2 cellular contexts compared by ENCODE assay signal in the genomic region with DNA sequence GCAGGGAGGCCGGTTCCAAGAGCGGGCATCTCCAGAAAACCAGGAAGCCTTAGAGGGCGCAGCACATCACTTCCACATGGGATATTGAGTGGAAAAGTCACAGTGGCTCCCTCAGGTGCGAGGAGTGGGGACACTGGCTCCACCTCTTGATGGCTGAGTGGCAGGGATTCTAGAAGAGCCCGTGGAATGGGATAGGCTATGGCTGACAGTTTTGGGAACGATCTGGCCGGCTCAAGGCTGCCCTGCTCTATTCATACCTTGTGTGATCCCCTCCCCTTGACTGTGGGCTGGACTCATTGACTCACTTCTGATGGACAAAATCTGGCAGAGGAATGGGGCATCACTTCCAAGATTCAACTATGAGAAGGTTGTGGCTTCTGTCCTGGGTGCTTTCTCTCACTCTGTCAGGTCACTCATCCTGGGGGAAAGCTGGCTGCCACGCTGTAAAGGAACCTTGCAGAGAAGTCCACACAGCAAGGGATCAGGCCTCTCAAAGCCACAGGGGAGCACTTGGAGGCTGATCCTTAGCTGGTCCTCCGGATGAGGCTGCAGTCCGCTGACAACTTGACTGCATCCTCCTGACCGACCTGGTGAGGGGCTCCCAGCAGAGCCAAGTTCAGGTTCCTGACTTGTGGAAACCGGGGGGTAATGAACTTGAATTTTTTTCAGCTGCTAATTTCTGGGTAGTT.
TF ChIP-seq lines count a peak whose summit lies in the region.

No MANE protein-coding gene starts in this region.

TF ChIP-seq in IMR-90, 13 proteins besides CTCF, POLR2A, EP300 and RAD21:
- TF ChIP-seq CEBPB (IDR thresholded peaks at IDR 0.05; ENCODE audit: low read depth, low read length) (no peak), RFX5 (IDR thresholded peaks at IDR 0.05; ENCODE audit: low read depth, low read length) (no peak), CHD1 (IDR thresholded peaks at IDR 0.05; ENCODE audit: low read depth, low read length) (no peak), MXI1 (IDR thresholded peaks at IDR 0.05; ENCODE audit: borderline replicate concordance, low read depth, low read length) (no peak), MAFK (IDR thresholded peaks at IDR 0.05; ENCODE audit: low read depth, low read length) (no peak), FOS (IDR thresholded peaks at IDR 0.05; ENCODE audit: low read depth, low read length) (no peak), BHLHE40 (IDR thresholded peaks at IDR 0.05; ENCODE audit: low read depth, low read length) (no peak), SMC3 (IDR thresholded peaks at IDR 0.05; ENCODE audit: low read depth, low read length) (no peak), RCOR1 (IDR thresholded peaks at IDR 0.05; ENCODE audit: insufficient replicate concordance, low read length) (no peak), NFE2L2 (IDR thresholded peaks at IDR 0.05; ENCODE audit: low read depth, low read length) (no peak), MAZ (IDR thresholded peaks at IDR 0.05; ENCODE audit: borderline replicate concordance, low read depth, low read length) (no peak)
- TF ChIP-seq, protein P1, sequence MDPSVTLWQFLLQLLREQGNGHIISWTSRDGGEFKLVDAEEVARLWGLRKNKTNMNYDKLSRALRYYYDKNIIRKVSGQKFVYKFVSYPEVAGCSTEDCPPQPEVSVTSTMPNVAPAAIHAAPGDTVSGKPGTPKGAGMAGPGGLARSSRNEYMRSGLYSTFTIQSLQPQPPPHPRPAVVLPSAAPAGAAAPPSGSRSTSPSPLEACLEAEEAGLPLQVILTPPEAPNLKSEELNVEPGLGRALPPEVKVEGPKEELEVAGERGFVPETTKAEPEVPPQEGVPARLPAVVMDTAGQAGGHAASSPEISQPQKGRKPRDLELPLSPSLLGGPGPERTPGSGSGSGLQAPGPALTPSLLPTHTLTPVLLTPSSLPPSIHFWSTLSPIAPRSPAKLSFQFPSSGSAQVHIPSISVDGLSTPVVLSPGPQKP (IDR thresholded peaks at IDR 0.05; ENCODE audit: borderline replicate concordance, low read depth, low read length), result no peak
- TF ChIP-seq, protein P2, sequence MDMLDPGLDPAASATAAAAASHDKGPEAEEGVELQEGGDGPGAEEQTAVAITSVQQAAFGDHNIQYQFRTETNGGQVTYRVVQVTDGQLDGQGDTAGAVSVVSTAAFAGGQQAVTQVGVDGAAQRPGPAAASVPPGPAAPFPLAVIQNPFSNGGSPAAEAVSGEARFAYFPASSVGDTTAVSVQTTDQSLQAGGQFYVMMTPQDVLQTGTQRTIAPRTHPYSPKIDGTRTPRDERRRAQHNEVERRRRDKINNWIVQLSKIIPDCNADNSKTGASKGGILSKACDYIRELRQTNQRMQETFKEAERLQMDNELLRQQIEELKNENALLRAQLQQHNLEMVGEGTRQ (IDR thresholded peaks at IDR 0.05; ENCODE audit: low read depth, low read length), result no peak

TF ChIP-seq in H1, 55 proteins besides CTCF, POLR2A, EP300 and RAD21:
- no peak for TF ChIP-seq POLR2AphosphoS5 (IDR thresholded peaks at IDR 0.05; ENCODE audit: low read depth, low read length)
- TF ChIP-seq, protein P3, sequence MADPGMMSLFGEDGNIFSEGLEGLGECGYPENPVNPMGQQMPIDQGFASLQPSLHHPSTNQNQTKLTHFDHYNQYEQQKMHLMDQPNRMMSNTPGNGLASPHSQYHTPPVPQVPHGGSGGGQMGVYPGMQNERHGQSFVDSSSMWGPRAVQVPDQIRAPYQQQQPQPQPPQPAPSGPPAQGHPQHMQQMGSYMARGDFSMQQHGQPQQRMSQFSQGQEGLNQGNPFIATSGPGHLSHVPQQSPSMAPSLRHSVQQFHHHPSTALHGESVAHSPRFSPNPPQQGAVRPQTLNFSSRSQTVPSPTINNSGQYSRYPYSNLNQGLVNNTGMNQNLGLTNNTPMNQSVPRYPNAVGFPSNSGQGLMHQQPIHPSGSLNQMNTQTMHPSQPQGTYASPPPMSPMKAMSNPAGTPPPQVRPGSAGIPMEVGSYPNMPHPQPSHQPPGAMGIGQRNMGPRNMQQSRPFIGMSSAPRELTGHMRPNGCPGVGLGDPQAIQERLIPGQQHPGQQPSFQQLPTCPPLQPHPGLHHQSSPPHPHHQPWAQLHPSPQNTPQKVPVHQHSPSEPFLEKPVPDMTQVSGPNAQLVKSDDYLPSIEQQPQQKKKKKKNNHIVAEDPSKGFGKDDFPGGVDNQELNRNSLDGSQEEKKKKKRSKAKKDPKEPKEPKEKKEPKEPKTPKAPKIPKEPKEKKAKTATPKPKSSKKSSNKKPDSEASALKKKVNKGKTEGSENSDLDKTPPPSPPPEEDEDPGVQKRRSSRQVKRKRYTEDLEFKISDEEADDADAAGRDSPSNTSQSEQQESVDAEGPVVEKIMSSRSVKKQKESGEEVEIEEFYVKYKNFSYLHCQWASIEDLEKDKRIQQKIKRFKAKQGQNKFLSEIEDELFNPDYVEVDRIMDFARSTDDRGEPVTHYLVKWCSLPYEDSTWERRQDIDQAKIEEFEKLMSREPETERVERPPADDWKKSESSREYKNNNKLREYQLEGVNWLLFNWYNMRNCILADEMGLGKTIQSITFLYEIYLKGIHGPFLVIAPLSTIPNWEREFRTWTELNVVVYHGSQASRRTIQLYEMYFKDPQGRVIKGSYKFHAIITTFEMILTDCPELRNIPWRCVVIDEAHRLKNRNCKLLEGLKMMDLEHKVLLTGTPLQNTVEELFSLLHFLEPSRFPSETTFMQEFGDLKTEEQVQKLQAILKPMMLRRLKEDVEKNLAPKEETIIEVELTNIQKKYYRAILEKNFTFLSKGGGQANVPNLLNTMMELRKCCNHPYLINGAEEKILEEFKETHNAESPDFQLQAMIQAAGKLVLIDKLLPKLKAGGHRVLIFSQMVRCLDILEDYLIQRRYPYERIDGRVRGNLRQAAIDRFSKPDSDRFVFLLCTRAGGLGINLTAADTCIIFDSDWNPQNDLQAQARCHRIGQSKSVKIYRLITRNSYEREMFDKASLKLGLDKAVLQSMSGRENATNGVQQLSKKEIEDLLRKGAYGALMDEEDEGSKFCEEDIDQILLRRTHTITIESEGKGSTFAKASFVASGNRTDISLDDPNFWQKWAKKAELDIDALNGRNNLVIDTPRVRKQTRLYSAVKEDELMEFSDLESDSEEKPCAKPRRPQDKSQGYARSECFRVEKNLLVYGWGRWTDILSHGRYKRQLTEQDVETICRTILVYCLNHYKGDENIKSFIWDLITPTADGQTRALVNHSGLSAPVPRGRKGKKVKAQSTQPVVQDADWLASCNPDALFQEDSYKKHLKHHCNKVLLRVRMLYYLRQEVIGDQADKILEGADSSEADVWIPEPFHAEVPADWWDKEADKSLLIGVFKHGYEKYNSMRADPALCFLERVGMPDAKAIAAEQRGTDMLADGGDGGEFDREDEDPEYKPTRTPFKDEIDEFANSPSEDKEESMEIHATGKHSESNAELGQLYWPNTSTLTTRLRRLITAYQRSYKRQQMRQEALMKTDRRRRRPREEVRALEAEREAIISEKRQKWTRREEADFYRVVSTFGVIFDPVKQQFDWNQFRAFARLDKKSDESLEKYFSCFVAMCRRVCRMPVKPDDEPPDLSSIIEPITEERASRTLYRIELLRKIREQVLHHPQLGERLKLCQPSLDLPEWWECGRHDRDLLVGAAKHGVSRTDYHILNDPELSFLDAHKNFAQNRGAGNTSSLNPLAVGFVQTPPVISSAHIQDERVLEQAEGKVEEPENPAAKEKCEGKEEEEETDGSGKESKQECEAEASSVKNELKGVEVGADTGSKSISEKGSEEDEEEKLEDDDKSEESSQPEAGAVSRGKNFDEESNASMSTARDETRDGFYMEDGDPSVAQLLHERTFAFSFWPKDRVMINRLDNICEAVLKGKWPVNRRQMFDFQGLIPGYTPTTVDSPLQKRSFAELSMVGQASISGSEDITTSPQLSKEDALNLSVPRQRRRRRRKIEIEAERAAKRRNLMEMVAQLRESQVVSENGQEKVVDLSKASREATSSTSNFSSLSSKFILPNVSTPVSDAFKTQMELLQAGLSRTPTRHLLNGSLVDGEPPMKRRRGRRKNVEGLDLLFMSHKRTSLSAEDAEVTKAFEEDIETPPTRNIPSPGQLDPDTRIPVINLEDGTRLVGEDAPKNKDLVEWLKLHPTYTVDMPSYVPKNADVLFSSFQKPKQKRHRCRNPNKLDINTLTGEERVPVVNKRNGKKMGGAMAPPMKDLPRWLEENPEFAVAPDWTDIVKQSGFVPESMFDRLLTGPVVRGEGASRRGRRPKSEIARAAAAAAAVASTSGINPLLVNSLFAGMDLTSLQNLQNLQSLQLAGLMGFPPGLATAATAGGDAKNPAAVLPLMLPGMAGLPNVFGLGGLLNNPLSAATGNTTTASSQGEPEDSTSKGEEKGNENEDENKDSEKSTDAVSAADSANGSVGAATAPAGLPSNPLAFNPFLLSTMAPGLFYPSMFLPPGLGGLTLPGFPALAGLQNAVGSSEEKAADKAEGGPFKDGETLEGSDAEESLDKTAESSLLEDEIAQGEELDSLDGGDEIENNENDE (IDR thresholded peaks at IDR 0.05; ENCODE audit: insufficient replicate concordance, low read length), result no peak
- TF ChIP-seq RBBP5 (IDR thresholded peaks at IDR 0.05; ENCODE audit: borderline replicate concordance, low read depth, low read length), result no peak
- TF ChIP-seq POU5F1 (IDR thresholded peaks at IDR 0.05; ENCODE audit: low read depth, low read length), result no peak
- no peak for TF ChIP-seq TEAD4 (IDR thresholded peaks at IDR 0.05; ENCODE audit: low read depth, low read length)
- TF ChIP-seq GABPA (IDR thresholded peaks at IDR 0.05; ENCODE audit: borderline replicate concordance, insufficient read depth, low read length), result no peak
- TF ChIP-seq, protein P4, sequence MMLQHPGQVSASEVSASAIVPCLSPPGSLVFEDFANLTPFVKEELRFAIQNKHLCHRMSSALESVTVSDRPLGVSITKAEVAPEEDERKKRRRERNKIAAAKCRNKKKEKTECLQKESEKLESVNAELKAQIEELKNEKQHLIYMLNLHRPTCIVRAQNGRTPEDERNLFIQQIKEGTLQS (IDR thresholded peaks at IDR 0.05; ENCODE audit: insufficient read depth, low read depth, low read length), result no peak
- no peak for TF ChIP-seq CTBP2 (IDR thresholded peaks at IDR 0.05; ENCODE audit: borderline replicate concordance, insufficient read depth, insufficient read length, low read length)
- no peak for TF ChIP-seq SP4 (IDR thresholded peaks at IDR 0.05; ENCODE audit: low read length)
- no peak for TF ChIP-seq KDM1A (IDR thresholded peaks at IDR 0.05; ENCODE audit: borderline replicate concordance, low read length)
TF ChIP-seq in H1: peak in this region for 0.
